7 cellular contexts compared by ENCODE assay signal in the genomic region with DNA sequence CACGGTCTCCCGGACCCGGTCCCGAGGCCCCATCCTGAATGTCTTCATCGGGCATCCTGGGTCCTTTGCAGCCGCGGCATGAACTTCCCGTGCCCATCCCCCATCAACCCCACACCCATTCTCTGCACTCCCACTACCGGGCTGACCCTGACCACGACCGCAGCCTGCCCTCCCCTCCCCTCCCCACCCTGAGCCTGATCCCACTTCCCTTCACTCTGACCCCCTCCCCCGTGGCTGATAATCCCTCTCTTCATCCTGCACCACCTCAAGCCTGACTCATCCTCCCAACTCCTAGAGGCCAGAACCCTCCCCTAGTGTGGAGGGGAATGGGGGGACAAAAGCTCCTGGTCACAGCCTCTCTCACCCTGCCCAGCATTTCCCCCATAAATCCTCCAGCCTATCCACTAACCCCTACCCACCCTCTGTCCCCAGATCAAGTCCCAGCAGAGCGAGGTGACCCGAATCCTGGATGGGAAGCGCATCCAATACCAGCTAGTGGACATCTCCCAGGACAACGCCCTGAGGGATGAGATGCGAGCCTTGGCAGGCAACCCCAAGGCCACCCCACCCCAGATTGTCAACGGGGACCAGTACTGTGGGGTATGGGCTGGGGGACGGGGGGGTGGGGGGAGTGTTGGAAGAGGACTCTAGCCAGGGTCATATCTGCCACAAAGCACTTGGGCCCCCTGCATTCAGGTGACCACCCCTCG. TPM values are rescaled to one million over a fixed set of nuclear protein-coding genes. Genes with fewer than 3 reads are reported as not detected.
DNase-seq lines count a peak whose midpoint lies in the region; ATAC-seq and TF ChIP-seq lines count a peak whose summit lies in the region.

No MANE protein-coding gene starts in this region.

- H3K4me3 ChIP-seq in GM12875 (ENCODE audit: low read depth, low read length) (peak overlapping the region; percentile 92), NB4 (ENCODE audit: low read depth, low read length) (peak overlapping the region; percentile 60)

- TF ChIP-seq CTCF in GM12875 (IDR thresholded peaks at IDR 0.05; ENCODE audit: borderline replicate concordance, insufficient read depth, low read depth, low read length): no peak
- TF ChIP-seq CTCF in NB4 (IDR thresholded peaks at IDR 0.05; ENCODE audit: low read depth, low read length): no peak

- ATAC-seq in GM18519 (IDR thresholded peaks at IDR 0.05; ENCODE audit: low FRiP score, unreplicated experiment): no peak

- DNase-seq in NB4 (ENCODE audit: low read depth) (peak; percentile 90), astrocyte of the hippocampus (ENCODE audit: low read depth, low spot score) (peak; percentile 44), kidney glomerular epithelial cell (lab: John Stamatoyannopoulos, UW) (peak; percentile 45), NCI-H526 (lab: John Stamatoyannopoulos, UW) (no peak)

- TF ChIP-seq POLR2A in NB4 (IDR thresholded peaks at IDR 0.05; ENCODE audit: extremely low read depth, insufficient read length): no peak

- peak overlapping the region; percentile 75 for H3K27ac ChIP-seq in temporal lobe (ENCODE audit: low read depth, low read length)

RNA-seq across cellular contexts. Expression of a gene that starts 0.6 kb away (rescaled TPM):
- 6.4 TPM for total RNA-seq in temporal lobe

RNA-seq across cellular contexts. Expression of a gene that starts 25.9 kb away (rescaled TPM):
- total RNA-seq in temporal lobe: 7.9 TPM

RNA-seq across cellular contexts. Expression of a gene that starts 37.3 kb away (rescaled TPM):
- not detected for total RNA-seq in temporal lobe

RNA-seq across cellular contexts. Expression of a gene that starts 46.5 kb away (rescaled TPM):
- total RNA-seq in temporal lobe: 11.3 TPM

Comparison
In these comparisons a context has a peak if more than half of its experiments do, and no peak if none do; other contexts are left out.
1. DNase-seq: peak in NB4 (single experiment), astrocyte of the hippocampus (single experiment) and kidney glomerular epithelial cell (single experiment); none in NCI-H526 (0 of 2).